ENCODE assay signal across 2 cellular contexts in the genomic region with DNA sequence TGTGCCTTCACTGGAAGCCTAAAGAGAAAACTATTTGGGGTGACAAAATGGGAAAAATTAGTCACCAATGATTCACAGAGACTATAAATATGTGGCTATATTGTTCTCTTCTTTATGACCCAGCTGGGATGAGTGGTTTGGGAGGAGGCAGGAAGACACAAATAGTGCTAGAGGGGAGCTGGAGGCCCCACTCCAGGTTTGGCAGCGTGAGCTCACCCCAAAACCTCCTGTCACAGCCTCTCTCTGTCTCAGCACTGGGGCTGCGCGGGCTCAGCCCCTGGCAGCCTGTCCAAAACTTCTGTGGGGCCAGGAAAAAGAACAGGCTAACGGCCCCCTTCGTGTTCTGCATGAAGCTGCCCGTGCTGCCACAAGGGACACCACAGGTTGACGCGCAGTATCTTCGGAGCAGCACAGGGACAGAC.
TF ChIP-seq lines count a peak whose summit lies in the region.

No MANE protein-coding gene starts in this region.

TF ChIP-seq in endothelial cell of umbilical vein, 7 proteins besides CTCF, POLR2A, EP300 and RAD21 (continued from another document):
- TF ChIP-seq FOS (IDR thresholded peaks at IDR 0.05; ENCODE audit: borderline replicate concordance, insufficient read depth, low read length) (peak; percentile 19), MYC (IDR thresholded peaks at IDR 0.05; ENCODE audit: low read depth, low read length) (no peak)
TF ChIP-seq in endothelial cell of umbilical vein: peak in this region for 2.

TF ChIP-seq in HEK293T, 16 proteins besides CTCF, POLR2A, EP300 and RAD21 (continued from another document):
- TF ChIP-seq, protein P1, sequence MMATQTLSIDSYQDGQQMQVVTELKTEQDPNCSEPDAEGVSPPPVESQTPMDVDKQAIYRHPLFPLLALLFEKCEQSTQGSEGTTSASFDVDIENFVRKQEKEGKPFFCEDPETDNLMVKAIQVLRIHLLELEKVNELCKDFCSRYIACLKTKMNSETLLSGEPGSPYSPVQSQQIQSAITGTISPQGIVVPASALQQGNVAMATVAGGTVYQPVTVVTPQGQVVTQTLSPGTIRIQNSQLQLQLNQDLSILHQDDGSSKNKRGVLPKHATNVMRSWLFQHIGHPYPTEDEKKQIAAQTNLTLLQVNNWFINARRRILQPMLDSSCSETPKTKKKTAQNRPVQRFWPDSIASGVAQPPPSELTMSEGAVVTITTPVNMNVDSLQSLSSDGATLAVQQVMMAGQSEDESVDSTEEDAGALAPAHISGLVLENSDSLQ (IDR thresholded peaks at IDR 0.05) = no peak
